ENCODE assay signal across 24 cellular contexts in the genomic region with DNA sequence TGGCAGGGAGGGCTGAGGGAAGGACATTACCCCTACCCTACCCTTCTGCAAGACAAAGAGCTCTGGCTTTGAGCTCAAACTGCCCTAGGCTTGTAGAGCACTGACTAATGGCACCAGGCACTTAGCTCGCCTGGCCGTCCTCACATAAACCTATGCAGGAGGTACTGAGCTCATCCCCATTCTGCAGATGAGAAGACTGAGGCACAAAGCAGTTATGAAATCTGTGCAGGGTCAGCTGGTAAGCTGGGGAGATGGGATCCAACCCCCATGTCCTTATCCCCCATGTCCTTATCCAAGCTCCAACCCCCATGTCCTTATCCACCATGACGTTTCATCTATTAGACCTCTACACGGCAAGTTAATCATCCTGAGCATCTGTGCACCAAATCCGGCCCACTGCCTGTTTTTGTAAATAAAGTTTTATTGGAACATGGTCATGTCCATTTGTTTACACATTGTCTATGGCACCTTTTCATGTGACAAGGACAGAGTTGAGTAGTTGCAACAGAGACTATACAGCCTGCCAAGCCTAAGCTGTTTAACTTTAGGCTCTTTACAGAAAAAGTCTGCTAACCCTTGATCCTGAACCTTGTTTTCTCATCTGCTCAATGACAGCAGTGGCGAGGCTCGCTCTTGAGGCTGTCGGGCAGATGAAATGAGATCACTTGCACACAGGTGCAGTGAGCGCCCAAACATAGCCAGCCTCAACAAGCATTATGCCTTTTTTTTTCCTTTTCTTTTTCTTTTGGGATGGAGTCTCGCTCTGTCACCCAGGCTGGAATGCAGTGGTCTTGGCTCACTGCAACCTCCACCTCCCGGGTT.
"Had no signal": no experiment of that assay in that cellular context is flagged by ENCODE, and none has a peak within 500 bp of the region (broad histone marks: within the 10 kb centered on the region; RNA-seq: fewer than 3 reads in every experiment).

No MANE protein-coding gene starts in this region.

- H3K36me3 ChIP-seq: adrenal gland, breast epithelium, gastrocnemius medialis, left ventricle myocardium inferior, thyroid gland had no signal

- H3K36me3 Mint-ChIP-seq: activated naive CD4-positive, alpha-beta T cell treated with anti-CD3 and anti-CD28 coated beads, Interleukin-2, amount 50 U/mL, for 72 hours; WTC11 had no signal

- H3K9me3 Mint-ChIP-seq: activated naive CD4-positive, alpha-beta T cell treated with anti-CD3 and anti-CD28 coated beads, Interleukin-2, amount 50 U/mL, for 72 hours; activated T-helper 1 cell treated with anti-CD3 and anti-CD28 coated beads, Interleukin-12 subunit alpha, Interleukin-12 subunit beta, Interleukin-2, Interleukin-4 antibody, amounts not matched to agents 30 ng/mL and 10 ng/mL and 1 ng/mL, durations not matched to agents 14 hours and 24 hours and 36 hours; naive thymus-derived CD4-positive, alpha-beta T cell; T-helper 2 cell treated with Interferon-gamma antibody and Interleukin-4, amounts not matched to agents 5 μg/mL and 100 μg/mL, for 36 hours; WTC11 had no signal

- ATAC-seq: activated CD4-positive, alpha-beta T cell treated with anti-CD3 and anti-CD28 coated beads for 36 hours; activated naive CD4-positive, alpha-beta T cell treated with anti-CD3 and anti-CD28 coated beads, Interleukin-2, amount 50 U/mL, for 72 hours; esophagus mucosa; gastrocnemius medialis; naive thymus-derived CD4-positive, alpha-beta T cell; WTC11 had no signal

- H3K27ac ChIP-seq: adrenal gland, breast epithelium, coronary artery, gastrocnemius medialis, left ventricle myocardium inferior, thyroid gland had no signal

- H3K9me3 ChIP-seq: adrenal gland, breast epithelium, gastrocnemius medialis, left ventricle myocardium inferior, thyroid gland had no signal

- FAIRE-seq: astrocyte, endometrium, keratinocyte, TTC549 had no signal

- H3K4me1 ChIP-seq: adrenal gland, breast epithelium, gastrocnemius medialis, thyroid gland had no signal

- H3K4me3 Mint-ChIP-seq: activated CD4-positive, alpha-beta T cell treated with anti-CD3 and anti-CD28 coated beads for 36 hours; activated T-helper 1 cell treated with anti-CD3 and anti-CD28 coated beads, Interleukin-12 subunit alpha, Interleukin-12 subunit beta, Interleukin-2, Interleukin-4 antibody, amounts not matched to agents 30 ng/mL and 10 ng/mL and 1 ng/mL, durations not matched to agents 14 hours and 24 hours and 36 hours; naive thymus-derived CD4-positive, alpha-beta T cell; T-helper 2 cell treated with Interferon-gamma antibody and Interleukin-4, amounts not matched to agents 5 μg/mL and 100 μg/mL, for 36 hours; WTC11 had no signal

- H3K4me3 ChIP-seq: adrenal gland, breast epithelium, coronary artery, gastrocnemius medialis, left ventricle myocardium inferior, thyroid gland had no signal

- H3K27me3 ChIP-seq: thyroid gland had no signal

- DNase-seq: activated CD4-positive, alpha-beta T cell treated with anti-CD3 and anti-CD28 coated beads for 36 hours; activated CD4-positive, alpha-beta T cell treated with anti-CD3 and anti-CD28 coated beads, Interleukin-2, amount 50 U/mL, for 48 hours; activated gamma-delta T cell treated with Interleukin-2 at 50 U/mL for 16 hours; activated T-cell treated with anti-CD3 and anti-CD28 coated beads for 4 hours; adrenal gland; gastrocnemius medialis; head of caudate nucleus; left ventricle myocardium inferior; naive thymus-derived CD4-positive, alpha-beta T cell; stimulated activated CD4-positive, alpha-beta T cell treated with anti-CD3 and anti-CD28 coated beads, Interleukin-12 subunit alpha, Interleukin-12 subunit beta, amount 100 ng/mL, for 4 hours; stimulated activated CD4-positive, alpha-beta T cell treated with anti-CD3 and anti-CD28 coated beads, Interleukin-1b, Interleukin-23, amount 100 ng/mL, for 48 hours; stimulated activated naive CD4-positive, alpha-beta T cell treated with Interleukin-2 at 50 U/mL for 16 hours; thyroid gland had no signal

- H3K27ac Mint-ChIP-seq: activated CD4-positive, alpha-beta T cell treated with anti-CD3 and anti-CD28 coated beads for 36 hours; activated naive CD4-positive, alpha-beta T cell treated with anti-CD3 and anti-CD28 coated beads, Interleukin-2, amount 50 U/mL, for 72 hours; activated T-helper 1 cell treated with anti-CD3 and anti-CD28 coated beads, Interleukin-12 subunit alpha, Interleukin-12 subunit beta, Interleukin-2, Interleukin-4 antibody, amounts not matched to agents 30 ng/mL and 10 ng/mL and 1 ng/mL, durations not matched to agents 14 hours and 24 hours and 36 hours; naive thymus-derived CD4-positive, alpha-beta T cell; T-helper 2 cell treated with Interferon-gamma antibody and Interleukin-4, amounts not matched to agents 5 μg/mL and 100 μg/mL, for 36 hours; WTC11 had no signal

- H3K4me1 Mint-ChIP-seq: activated CD4-positive, alpha-beta T cell treated with anti-CD3 and anti-CD28 coated beads for 36 hours had no signal
